ENCODE assay signal across 1 cellular context in genomic region chr11:116859175-116859574, GRCh38.
TF ChIP-seq lines count a peak whose summit lies in the region.

No MANE protein-coding gene starts in this region.

TF ChIP-seq in IMR-90, 13 proteins besides CTCF, POLR2A, EP300 and RAD21:
- TF ChIP-seq USF2 (IDR thresholded peaks at IDR 0.05; ENCODE audit: low read depth, low read length) (no peak), MAFK (IDR thresholded peaks at IDR 0.05; ENCODE audit: low read depth, low read length) (no peak), NFE2L2 (IDR thresholded peaks at IDR 0.05; ENCODE audit: low read depth, low read length) (no peak), BHLHE40 (IDR thresholded peaks at IDR 0.05; ENCODE audit: low read depth, low read length) (no peak), SMC3 (IDR thresholded peaks at IDR 0.05; ENCODE audit: low read depth, low read length) (no peak), RCOR1 (IDR thresholded peaks at IDR 0.05; ENCODE audit: insufficient replicate concordance, low read length) (no peak), RFX5 (IDR thresholded peaks at IDR 0.05; ENCODE audit: low read depth, low read length) (no peak), MAZ (IDR thresholded peaks at IDR 0.05; ENCODE audit: borderline replicate concordance, low read depth, low read length) (no peak), CEBPB (IDR thresholded peaks at IDR 0.05; ENCODE audit: low read depth, low read length) (no peak), ELK1 (IDR thresholded peaks at IDR 0.05; ENCODE audit: borderline replicate concordance, low read depth, low read length) (no peak), FOS (IDR thresholded peaks at IDR 0.05; ENCODE audit: low read depth, low read length) (no peak), CHD1 (IDR thresholded peaks at IDR 0.05; ENCODE audit: low read depth, low read length) (no peak), MXI1 (IDR thresholded peaks at IDR 0.05; ENCODE audit: borderline replicate concordance, low read depth, low read length) (no peak)
TF ChIP-seq in IMR-90: peak in this region for 0.
